ENCODE assay signal across 28 cellular contexts in genomic region chr3:150133293-150133692, GRCh38.
"Had no signal": no experiment of that assay in that cellular context is flagged by ENCODE, and none has a peak within 500 bp of the region (broad histone marks: within the 10 kb centered on the region; RNA-seq: fewer than 3 reads in every experiment).

No MANE protein-coding gene starts in this region.

- H3K36me3 ChIP-seq: breast epithelium, gastrocnemius medialis, neutrophil, suprapubic skin, tibial artery had no signal

- H3K9me3 ChIP-seq: breast epithelium, gastrocnemius medialis, neutrophil, suprapubic skin, tibial artery had no signal

- DNase-seq: activated CD4-positive, alpha-beta memory T cell treated with anti-CD3 and anti-CD28 coated beads, Interleukin-2, amount 10 ng/mL, durations not matched to agents 7 days and 5 days; activated CD4-positive, alpha-beta T cell treated with anti-CD3 and anti-CD28 coated beads for 1 hour; activated CD4-positive, alpha-beta T cell treated with anti-CD3 and anti-CD28 coated beads, Interleukin-2, amount 10 ng/mL, durations not matched to agents 7 days and 5 days; activated CD8-positive, alpha-beta memory T cell treated with anti-CD3 and anti-CD28 coated beads, Interleukin-2, amount 50 U/mL, for 48 hours; activated gamma-delta T cell treated with Interleukin-2 at 50 U/mL for 16 hours; activated naive CD4-positive, alpha-beta T cell treated with anti-CD3 and anti-CD28 coated beads, Interleukin-2, amount 50 U/mL, for 16 hours; activated naive CD8-positive, alpha-beta T cell treated with anti-CD3 and anti-CD28 coated beads, Interleukin-2, amount 50 U/mL, for 24 hours; activated T-cell treated with anti-CD3 and anti-CD28 coated beads, Interleukin-2, amount 50 U/mL, for 24 hours; central memory CD4-positive, alpha-beta T cell; gastrocnemius medialis; head of caudate nucleus; hippocampal formation; kidney; naive B cell; nephron progenitor cell; stimulated activated CD4-positive, alpha-beta T cell treated with anti-CD3 and anti-CD28 coated beads, Interleukin-1b, Interleukin-23, amount 100 ng/mL, for 48 hours; stimulated activated naive B cell treated with anti-CD40 and anti-IgM and Interleukin-4, amounts not matched to agents 10 μg/mL and 1 μg/mL and 100 μg/mL, for 72 hours; T1000; tibial artery had no signal

- H3K4me1 Mint-ChIP-seq: activated CD4-positive, alpha-beta memory T cell treated with anti-CD3 and anti-CD28 coated beads, Interleukin-2, amount 10 ng/mL, durations not matched to agents 7 days and 5 days; activated CD4-positive, alpha-beta T cell treated with anti-CD3 and anti-CD28 coated beads, Interleukin-2, amount 10 ng/mL, durations not matched to agents 7 days and 5 days; activated naive CD8-positive, alpha-beta T cell treated with anti-CD3 and anti-CD28 coated beads, Interleukin-2, amount 50 U/mL, for 24 hours; activated T-helper 17 cell treated with anti-CD3 and anti-CD28 coated beads, Interleukin-2, amount 50 U/mL, for 72 hours; mesothelial cell of epicardium had no signal

- H3K27ac ChIP-seq: breast epithelium, gastrocnemius medialis, neutrophil, suprapubic skin, tibial artery had no signal

- H3K4me1 ChIP-seq: breast epithelium, gastrocnemius medialis, suprapubic skin, tibial artery had no signal

- H3K27me3 ChIP-seq: breast epithelium, gastrocnemius medialis, neutrophil, suprapubic skin, tibial artery had no signal

- H3K27ac Mint-ChIP-seq: activated CD4-positive, alpha-beta memory T cell treated with anti-CD3 and anti-CD28 coated beads, Interleukin-2, amount 10 ng/mL, durations not matched to agents 7 days and 5 days; activated CD4-positive, alpha-beta T cell treated with anti-CD3 and anti-CD28 coated beads, Interleukin-2, amount 10 ng/mL, durations not matched to agents 7 days and 5 days; activated naive CD8-positive, alpha-beta T cell treated with anti-CD3 and anti-CD28 coated beads, Interleukin-2, amount 50 U/mL, for 24 hours; activated T-cell treated with anti-CD3 and anti-CD28 coated beads, Interleukin-2, amount 50 U/mL, for 24 hours; activated T-helper 17 cell treated with anti-CD3 and anti-CD28 coated beads, Interleukin-2, amount 50 U/mL, for 72 hours; mesothelial cell of epicardium; naive B cell; nephron progenitor cell; stimulated activated naive B cell treated with anti-CD40 and anti-IgM and Interleukin-4, amounts not matched to agents 10 μg/mL and 1 μg/mL and 100 μg/mL, for 72 hours; T-helper 1 cell treated with Interleukin-12 subunit alpha and Interleukin-12 subunit beta and Interleukin-4 antibody, amounts not matched to agents 30 μg/mL and 1 μg/mL, for 36 hours had no signal

- H3K4me3 ChIP-seq: breast epithelium, gastrocnemius medialis, smooth muscle cell, suprapubic skin, tibial artery had no signal

- H3K4me2 ChIP-seq: smooth muscle cell had no signal

- H3K9me3 Mint-ChIP-seq: activated CD4-positive, alpha-beta memory T cell treated with anti-CD3 and anti-CD28 coated beads, Interleukin-2, amount 10 ng/mL, durations not matched to agents 7 days and 5 days; activated CD4-positive, alpha-beta T cell treated with anti-CD3 and anti-CD28 coated beads, Interleukin-2, amount 10 ng/mL, durations not matched to agents 7 days and 5 days; activated naive CD8-positive, alpha-beta T cell treated with anti-CD3 and anti-CD28 coated beads, Interleukin-2, amount 50 U/mL, for 24 hours; activated T-cell treated with anti-CD3 and anti-CD28 coated beads, Interleukin-2, amount 50 U/mL, for 24 hours; activated T-helper 17 cell treated with anti-CD3 and anti-CD28 coated beads, Interleukin-2, amount 50 U/mL, for 72 hours; naive B cell; T-helper 1 cell treated with Interleukin-12 subunit alpha and Interleukin-12 subunit beta and Interleukin-4 antibody, amounts not matched to agents 30 μg/mL and 1 μg/mL, for 36 hours had no signal

- H3K4me3 Mint-ChIP-seq: activated CD4-positive, alpha-beta memory T cell treated with anti-CD3 and anti-CD28 coated beads, Interleukin-2, amount 10 ng/mL, durations not matched to agents 7 days and 5 days; activated CD4-positive, alpha-beta T cell treated with anti-CD3 and anti-CD28 coated beads, Interleukin-2, amount 10 ng/mL, durations not matched to agents 7 days and 5 days; activated naive CD8-positive, alpha-beta T cell treated with anti-CD3 and anti-CD28 coated beads, Interleukin-2, amount 50 U/mL, for 24 hours; activated T-cell treated with anti-CD3 and anti-CD28 coated beads, Interleukin-2, amount 50 U/mL, for 24 hours; activated T-helper 17 cell treated with anti-CD3 and anti-CD28 coated beads, Interleukin-2, amount 50 U/mL, for 72 hours; mesothelial cell of epicardium; naive B cell; nephron progenitor cell; stimulated activated naive B cell treated with anti-CD40 and anti-IgM and Interleukin-4, amounts not matched to agents 10 μg/mL and 1 μg/mL and 100 μg/mL, for 72 hours; T-helper 1 cell treated with Interleukin-12 subunit alpha and Interleukin-12 subunit beta and Interleukin-4 antibody, amounts not matched to agents 30 μg/mL and 1 μg/mL, for 36 hours had no signal

- ATAC-seq: activated naive CD8-positive, alpha-beta T cell treated with anti-CD3 and anti-CD28 coated beads, Interleukin-2, amount 50 U/mL, for 24 hours; activated T-helper 17 cell treated with anti-CD3 and anti-CD28 coated beads, Interleukin-2, amount 50 U/mL, for 72 hours; esophagus mucosa; gastrocnemius medialis; sciatic nerve had no signal

- H3K36me3 Mint-ChIP-seq: mesothelial cell of epicardium; naive B cell; stimulated activated naive B cell treated with anti-CD40 and anti-IgM and Interleukin-4, amounts not matched to agents 10 μg/mL and 1 μg/mL and 100 μg/mL, for 72 hours had no signal
